In the genomic region with DNA sequence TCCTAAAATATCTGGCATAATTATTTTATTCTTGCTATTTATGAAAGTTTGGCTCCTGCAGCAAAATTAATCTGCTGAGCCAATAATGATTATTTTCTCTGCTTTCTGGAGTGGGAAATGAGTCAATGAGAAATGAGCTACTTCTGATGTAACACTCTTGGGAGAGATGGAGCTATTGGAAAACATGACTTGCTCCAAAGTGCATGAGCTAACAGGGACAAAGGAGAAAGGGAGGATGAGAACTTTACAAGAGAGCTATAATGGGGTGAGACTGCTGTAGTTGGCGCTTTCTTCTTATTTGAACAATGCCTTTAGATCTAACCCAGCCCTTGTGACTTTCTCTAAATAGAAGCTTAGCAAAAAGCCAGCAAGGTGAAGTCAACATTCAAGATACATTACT, we compare ENCODE assay signal across 14 cellular contexts.
"Had no signal": no experiment of that assay in that cellular context is flagged by ENCODE, and none has a peak within 500 bp of the region (broad histone marks: within the 10 kb centered on the region; RNA-seq: fewer than 3 reads in every experiment).

No MANE protein-coding gene starts in this region.

- H3K27me3 ChIP-seq: cardiac muscle cell, colonic mucosa had no signal

- DNase-seq: activated CD4-positive, CD25-positive, alpha-beta regulatory T cell treated with anti-CD3 and anti-CD28 coated beads, Interleukin-2, amount 50 U/mL, for 72 hours; activated naive CD4-positive, alpha-beta T cell; activated naive CD8-positive, alpha-beta T cell treated with anti-CD3 and anti-CD28 coated beads, Interleukin-2, amount 10 ng/mL, durations not matched to agents 7 days and 5 days; activated T-cell treated with anti-CD3 and anti-CD28 coated beads for 4 hours; colonic mucosa; hypothalamus; kidney; mesendoderm; nucleus accumbens; posterior cingulate gyrus; stimulated activated CD4-positive, alpha-beta T cell treated with anti-CD3 and anti-CD28 coated beads, Interleukin-12 subunit alpha, Interleukin-12 subunit beta, amount 100 ng/mL, for 4 hours; stimulated activated CD4-positive, alpha-beta T cell treated with anti-CD3 and anti-CD28 coated beads, Interleukin-2, amount 100 ng/mL, for 24 hours had no signal

- ATAC-seq: natural killer cell treated with Interleukin-12 subunit alpha and Interleukin-12 subunit beta and Interleukin-15 and Interleukin-18, amount 100 ng/mL, for 72 hours had no signal

- H3K27ac ChIP-seq: cardiac muscle cell, colonic mucosa had no signal

- H3K36me3 ChIP-seq: cardiac muscle cell, colonic mucosa had no signal

- H3K9me3 ChIP-seq: colonic mucosa had no signal

- H3K4me1 ChIP-seq: colonic mucosa had no signal

- H3K4me3 ChIP-seq: cardiac muscle cell, colonic mucosa had no signal
